Comparison of ENCODE assay signal across 7 cellular contexts in genomic region chr12:48009471-48009870, GRCh38. TPM values are rescaled to one million over a fixed set of nuclear protein-coding genes. Genes with fewer than 3 reads are reported as not detected.
"Had no signal": no experiment of that assay in that cellular context is flagged by ENCODE, and none has a peak within 500 bp of the region (broad histone marks: within the 10 kb centered on the region; RNA-seq: fewer than 3 reads in every experiment).

No MANE protein-coding gene starts in this region.

- H3K27ac Mint-ChIP-seq: IgD-negative memory B cell had no signal

- H3K27ac ChIP-seq: HL-60 had no signal

- ATAC-seq: HepG2 had no signal

- H3K4me3 ChIP-seq: K562 had no signal

- H3K36me3 Mint-ChIP-seq: IgD-negative memory B cell had no signal

- DNase-seq: IMR-90 had no signal

- FAIRE-seq: HepG2, HTR-8/SVneo, K562 had no signal

- H3K4me3 Mint-ChIP-seq: IgD-negative memory B cell had no signal

RNA-seq across cellular contexts. Expression of gene COL2A1, which starts 5.2 kb away (rescaled TPM):
- total RNA-seq: HT-29, IMR-90, K562 had no signal
- polyA plus RNA-seq: IgD-negative memory B cell had no signal
